In genomic region chr15:29870495-29871151, GRCh38 we compare ENCODE assay signal across 11 cellular contexts. TPM values are rescaled to one million over a fixed set of nuclear protein-coding genes. Genes with fewer than 3 reads are reported as not detected.
DNase-seq lines count a peak whose midpoint lies in the region; ATAC-seq and TF ChIP-seq lines count a peak whose summit lies in the region.
"Had no signal": no experiment of that assay in that cellular context is flagged by ENCODE, and none has a peak within 500 bp of the region (broad histone marks: within the 10 kb centered on the region; RNA-seq: fewer than 3 reads in every experiment).

No MANE protein-coding gene starts in this region.

- peak overlapping the region in 1 of 3 donors; percentile 16 for H3K4me3 ChIP-seq in skeletal muscle tissue (ENCODE audit: low read length in 3 of 3)
- H3K4me3 ChIP-seq: GM12878 had no signal

- no peaks in the 10 kb centered on the region for H3K9me3 ChIP-seq in skeletal muscle tissue (ENCODE audit: control insufficient read depth in 3 of 3, low read length in 3 of 3)

- ATAC-seq in left lobe of liver (peak; percentile 44), HG02970 (IDR thresholded peaks at IDR 0.05; ENCODE audit: low FRiP score, unreplicated experiment) (no peak)
- ATAC-seq: GM12878, T-cell had no signal

- no peaks in the 10 kb centered on the region for H3K27me3 ChIP-seq in skeletal muscle tissue (ENCODE audit: control insufficient read depth in 3 of 3, insufficient read depth in 3 of 3, low read length in 3 of 3)

- H3K4me1 ChIP-seq in skeletal muscle tissue (ENCODE audit: control insufficient read depth in 3 of 3, insufficient read depth in 3 of 3, low read length in 3 of 3): peaks cover 4 to 7% (median 5%) of the 10 kb centered on the region in 3 donors

- POLR2A ChIA-PET in HEK293T (lab: Yijun Ruan, JAX): interaction anchor here (1.2 to 1.4 kb wide), 2 partner anchors 49 to 99 kb away, joined by 3 to 10 read pairs; partner anchors contain the start of gene TJP1

- H3K9ac ChIP-seq in skeletal muscle tissue (ENCODE audit: low read depth in 1 of 3, low read length in 3 of 3): peak overlapping the region in 1 of 3 donors; percentile 62

- H3K36me3 ChIP-seq in skeletal muscle tissue (ENCODE audit: control insufficient read depth in 3 of 3, insufficient read depth in 3 of 3, low read length in 3 of 3): no peaks in the 10 kb centered on the region

- CTCF ChIA-PET in HEK293T (lab: Yijun Ruan, JAX): interaction anchor here (0.5 to 1.1 kb wide), 5 partner anchors 35 to 104 kb away, joined by 3 to 5 read pairs (median 3); no protein-coding TSS in a partner anchor

- peak; percentile 13 for DNase-seq in HEK293T (ENCODE audit: extremely low spot score)
- peak; percentile 48 for DNase-seq in dermis blood vessel endothelial cell
- no peak for DNase-seq in left lobe of liver (ENCODE audit: low spot score)
- no peak for DNase-seq in amniotic stem cell (lab: John Stamatoyannopoulos, UW)
- DNase-seq in SHP77 (lab: John Stamatoyannopoulos, UW): no peak
- DNase-seq in SK-N-DZ (ENCODE audit: low spot score): no peak
- DNase-seq: CD8-positive, alpha-beta memory T cell; T-cell had no signal

- peak overlapping the region; percentile 53 for H3K27ac ChIP-seq in skeletal muscle tissue (ENCODE audit: low read depth, low read length)

TF ChIP-seq in HEK293T, 16 proteins besides CTCF, POLR2A, EP300 and RAD21:
- TF ChIP-seq FOXM1 (IDR thresholded peaks at IDR 0.05; ENCODE audit: borderline replicate concordance) (no peak), PKNOX1 (IDR thresholded peaks at IDR 0.05) (peak; percentile 80)

RNA-seq across cellular contexts. Expression of gene TJP1, which starts 48.4 kb away (rescaled TPM):
- total RNA-seq in dermis blood vessel endothelial cell: 122 and 184 TPM in 2 replicates
- 24.9 TPM for total RNA-seq in left lobe of liver
- total RNA-seq in skeletal muscle tissue: 53.2 TPM
- polyA plus RNA-seq in SK-N-DZ (2014; cell fraction: cytosol; rRNA removed): 11.2 and 12.7 TPM in 2 replicates
- polyA plus RNA-seq in SK-N-DZ (2014; cell fraction: nucleus; rRNA removed): 8.0 and 10.0 TPM in 2 replicates
- total RNA-seq: CD8-positive, alpha-beta memory T cell had no signal
- polyA plus RNA-seq: CD8-positive, alpha-beta memory T cell had no signal

Comparison
In these comparisons a context has a peak if more than half of its experiments do, and no peak if none do; other contexts are left out.
1. DNase-seq: peak in HEK293T (single experiment) and dermis blood vessel endothelial cell (single experiment); none in left lobe of liver (single experiment), amniotic stem cell (single experiment), SHP77 (0 of 2) and SK-N-DZ (single experiment).